8 cellular contexts compared by ENCODE assay signal in the genomic region with DNA sequence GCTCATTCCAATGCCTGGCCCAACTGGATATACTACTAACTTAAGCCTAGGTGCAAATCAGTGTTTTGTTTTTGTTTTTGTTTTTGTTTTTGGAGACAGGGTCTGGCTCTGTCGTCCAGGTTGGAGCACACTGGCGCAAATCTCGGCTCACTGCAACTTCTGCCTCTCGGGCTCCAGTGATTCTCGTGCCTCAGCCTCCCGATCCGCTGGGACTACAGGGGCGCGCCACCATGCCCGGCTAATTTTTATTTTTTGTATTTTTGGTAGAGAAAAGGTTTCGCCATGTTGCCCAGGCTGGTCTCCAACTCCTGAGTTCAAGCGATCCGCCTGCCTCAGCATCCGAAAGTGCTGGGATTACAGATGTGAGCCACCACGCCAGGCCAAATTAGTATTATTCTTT. TPM values are rescaled to one million over a fixed set of nuclear protein-coding genes. Genes with fewer than 3 reads are reported as not detected.
DNase-seq lines count a peak whose midpoint lies in the region; ATAC-seq and TF ChIP-seq lines count a peak whose summit lies in the region.

No MANE protein-coding gene starts in this region.

- H3K27ac Mint-ChIP-seq in chondrocyte (ENCODE audit: unreplicated experiment) = peak overlapping the region; percentile 74

- H3K9me3 ChIP-seq in BLaER1 (no peaks in the 10 kb centered on the region), neural cell (ENCODE audit: low read length) (no peaks in the 10 kb centered on the region)

- H3K36me3 ChIP-seq in BLaER1 = peaks cover 22% of the 10 kb centered on the region
- H3K36me3 ChIP-seq in KMS-11 (ENCODE audit: insufficient read depth) = no peaks in the 10 kb centered on the region
- no peaks in the 10 kb centered on the region for H3K36me3 ChIP-seq in neural cell (ENCODE audit: insufficient read depth, low read length)

- H3K4me1 ChIP-seq in BLaER1 = peaks cover 39% of the 10 kb centered on the region
- peaks cover 21% of the 10 kb centered on the region for H3K4me1 ChIP-seq in KMS-11 (ENCODE audit: low read depth, poor library complexity, severe bottlenecking)

- no peak for TF ChIP-seq RAD21 in neural cell (conservative IDR thresholded peaks at IDR 0.05)

- H3K4me3 ChIP-seq in BLaER1 (peak overlapping the region; percentile 81; the same call in 1 of the 2 replicates), KMS-11 (IDR thresholded peaks at IDR 0.05; ENCODE audit: insufficient read depth, low read depth, low read length) (no peak overlapping the region), neural cell (ENCODE audit: low read length) (peak overlapping the region; percentile 99)

- H3K9me2 ChIP-seq in neural cell (ENCODE audit: insufficient read depth, low read length) = no peaks in the 10 kb centered on the region

- no peaks in the 10 kb centered on the region for H3K27me3 Mint-ChIP-seq in chondrocyte (ENCODE audit: low read depth)

- peaks cover 10% of the 10 kb centered on the region for H3F3A ChIP-seq in neural cell (ENCODE audit: insufficient read depth, low read length, poor library complexity, severe bottlenecking)

- ATAC-seq in HG02642 (IDR thresholded peaks at IDR 0.05; ENCODE audit: poor library complexity, unreplicated experiment) (no peak), HG03565 (IDR thresholded peaks at IDR 0.05; ENCODE audit: unreplicated experiment) (no peak)

- no peaks in the 10 kb centered on the region for H3K27me3 ChIP-seq in BLaER1
- H3K27me3 ChIP-seq in KMS-11 (ENCODE audit: insufficient read depth, low read depth) = no peaks in the 10 kb centered on the region
- no peaks in the 10 kb centered on the region for H3K27me3 ChIP-seq in neural cell (ENCODE audit: insufficient read depth, low read depth, low read length)

- H3K4me3 Mint-ChIP-seq in chondrocyte (ENCODE audit: unreplicated experiment) = peak overlapping the region; percentile 62

- peaks cover 44% of the 10 kb centered on the region for H3K4me1 Mint-ChIP-seq in chondrocyte (ENCODE audit: low read depth)

- H4K20me1 ChIP-seq in BLaER1 (peaks cover 53% of the 10 kb centered on the region), KMS-11 (ENCODE audit: insufficient read depth) (no peaks in the 10 kb centered on the region), neural cell (ENCODE audit: insufficient read depth) (no peaks in the 10 kb centered on the region)

- H3K9ac ChIP-seq in BLaER1 (0 out of 2 replicates have a peak overlapping the region, but pooled peaks have one; percentile 90), KMS-11 (peak overlapping the region; percentile 82; the same call in 1 of the 2 replicates), neural cell (ENCODE audit: low read length) (no peak overlapping the region)

- H3K27ac ChIP-seq in BLaER1 (peak overlapping the region; percentile 92; the same call in 1 of the 2 replicates), KMS-11 (peak overlapping the region; percentile 91; the same call in 1 of the 2 replicates), neural cell (ENCODE audit: low read length) (no peak overlapping the region)

- no peaks in the 10 kb centered on the region for H3K36me3 Mint-ChIP-seq in chondrocyte (ENCODE audit: low read depth)

- H3K4me2 ChIP-seq in BLaER1 (peak overlapping the region; percentile 88), KMS-11 (peak overlapping the region; percentile 73), neural cell (ENCODE audit: low read length) (peak overlapping the region; percentile 100)

- H3K79me2 ChIP-seq in KMS-11 (ENCODE audit: insufficient read depth, low read depth) (peaks cover 37% of the 10 kb centered on the region), neural cell (replicated peaks; ENCODE audit: insufficient read depth, low read length) (peaks cover 56% of the 10 kb centered on the region)

- H2AFZ ChIP-seq in KMS-11 (ENCODE audit: low read depth) (no peak overlapping the region), neural cell (ENCODE audit: low read depth, low read length) (no peak overlapping the region)

- DNase-seq in chondrocyte (ENCODE audit: low spot score) (no peak), NCI-H146 (lab: John Stamatoyannopoulos, UW) (no peak), NCI-H1694 treated with DMSO at 0.1 percent for 48 hours (lab: John Stamatoyannopoulos, UW) (no peak)

- TF ChIP-seq CTCF in KMS-11 (conservative IDR thresholded peaks at IDR 0.05; ENCODE audit: low read depth, low read length) = no peak
- no peak for TF ChIP-seq CTCF in chondrocyte (IDR thresholded peaks at IDR 0.05)
- TF ChIP-seq CTCF in neural cell (IDR thresholded peaks at IDR 0.05; ENCODE audit: poor library complexity, severe bottlenecking) = no peak

- H3K9me3 Mint-ChIP-seq in chondrocyte (ENCODE audit: low read depth) = no peaks in the 10 kb centered on the region

- TF ChIP-seq EP300 in neural cell (conservative IDR thresholded peaks at IDR 0.05; ENCODE audit: poor library complexity, severe bottlenecking) = no peak

TF ChIP-seq in neural cell, 6 proteins besides CTCF, POLR2A, EP300 and RAD21:
- no peak for TF ChIP-seq POLR2AphosphoS5 (IDR thresholded peaks at IDR 0.05)
- TF ChIP-seq TAF1 (IDR thresholded peaks at IDR 0.05; ENCODE audit: low read depth) = no peak
- no peak for TF ChIP-seq MXI1 (conservative IDR thresholded peaks at IDR 0.05; ENCODE audit: poor library complexity, severe bottlenecking)
- TF ChIP-seq, protein P1, sequence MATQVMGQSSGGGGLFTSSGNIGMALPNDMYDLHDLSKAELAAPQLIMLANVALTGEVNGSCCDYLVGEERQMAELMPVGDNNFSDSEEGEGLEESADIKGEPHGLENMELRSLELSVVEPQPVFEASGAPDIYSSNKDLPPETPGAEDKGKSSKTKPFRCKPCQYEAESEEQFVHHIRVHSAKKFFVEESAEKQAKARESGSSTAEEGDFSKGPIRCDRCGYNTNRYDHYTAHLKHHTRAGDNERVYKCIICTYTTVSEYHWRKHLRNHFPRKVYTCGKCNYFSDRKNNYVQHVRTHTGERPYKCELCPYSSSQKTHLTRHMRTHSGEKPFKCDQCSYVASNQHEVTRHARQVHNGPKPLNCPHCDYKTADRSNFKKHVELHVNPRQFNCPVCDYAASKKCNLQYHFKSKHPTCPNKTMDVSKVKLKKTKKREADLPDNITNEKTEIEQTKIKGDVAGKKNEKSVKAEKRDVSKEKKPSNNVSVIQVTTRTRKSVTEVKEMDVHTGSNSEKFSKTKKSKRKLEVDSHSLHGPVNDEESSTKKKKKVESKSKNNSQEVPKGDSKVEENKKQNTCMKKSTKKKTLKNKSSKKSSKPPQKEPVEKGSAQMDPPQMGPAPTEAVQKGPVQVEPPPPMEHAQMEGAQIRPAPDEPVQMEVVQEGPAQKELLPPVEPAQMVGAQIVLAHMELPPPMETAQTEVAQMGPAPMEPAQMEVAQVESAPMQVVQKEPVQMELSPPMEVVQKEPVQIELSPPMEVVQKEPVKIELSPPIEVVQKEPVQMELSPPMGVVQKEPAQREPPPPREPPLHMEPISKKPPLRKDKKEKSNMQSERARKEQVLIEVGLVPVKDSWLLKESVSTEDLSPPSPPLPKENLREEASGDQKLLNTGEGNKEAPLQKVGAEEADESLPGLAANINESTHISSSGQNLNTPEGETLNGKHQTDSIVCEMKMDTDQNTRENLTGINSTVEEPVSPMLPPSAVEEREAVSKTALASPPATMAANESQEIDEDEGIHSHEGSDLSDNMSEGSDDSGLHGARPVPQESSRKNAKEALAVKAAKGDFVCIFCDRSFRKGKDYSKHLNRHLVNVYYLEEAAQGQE (IDR thresholded peaks at IDR 0.05; ENCODE audit: borderline replicate concordance) = no peak

RNA-seq across cellular contexts. Expression of a gene that starts 1.6 kb away (rescaled TPM):
- total RNA-seq in chondrocyte = 59.4 to 61.1 TPM (median 60.5 TPM) in 3 replicates
- 101 and 102 TPM in 2 replicates for polyA plus RNA-seq in neural cell
- polyA minus RNA-seq in neural cell = 105 and 129 TPM in 2 replicates
